In the genomic region with DNA sequence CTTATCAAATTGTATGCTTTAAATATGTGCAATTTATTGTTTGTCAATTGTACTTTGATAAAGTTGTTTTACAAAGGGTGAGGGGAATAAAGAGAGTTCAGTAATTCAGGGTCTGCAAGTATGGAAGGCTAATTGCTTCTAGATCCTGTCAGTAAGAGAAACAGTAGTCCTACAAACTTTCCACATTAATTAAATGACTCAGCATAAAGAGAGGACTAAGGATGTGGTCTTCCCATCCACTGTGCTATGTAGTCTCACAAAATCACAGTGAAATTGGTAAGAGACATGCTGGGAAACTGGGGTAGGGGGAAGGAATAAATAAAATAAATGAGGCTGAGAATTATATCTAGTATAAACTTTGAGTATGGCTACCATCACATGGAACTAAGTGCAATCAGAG, we compare ENCODE assay signal across 9 cellular contexts.
"Had no signal": no experiment of that assay in that cellular context is flagged by ENCODE, and none has a peak within 500 bp of the region (broad histone marks: within the 10 kb centered on the region; RNA-seq: fewer than 3 reads in every experiment).

No MANE protein-coding gene starts in this region.

- H3K4me3 Mint-ChIP-seq: GM23338, H9 had no signal

- H3K4me2 ChIP-seq: GM23338, KMS-11 had no signal

- H3K4me3 ChIP-seq: GM23338 had no signal

- H3K4me1 Mint-ChIP-seq: GM23338, H9 had no signal

- DNase-seq: H9, HCEC 1CT, Karpas-422, KBM-7 had no signal

- H2AFZ ChIP-seq: GM23338 had no signal

- H3K9ac ChIP-seq: KMS-11 had no signal

- ATAC-seq: GM23338 had no signal

- H3K27ac Mint-ChIP-seq: GM23338, H9 had no signal

- FAIRE-seq: H1, H54, HTR-8/SVneo had no signal

- H3K27ac ChIP-seq: KMS-11 had no signal
